24 cellular contexts compared by ENCODE assay signal in genomic region chr16:61105544-61105943, GRCh38.
"Had no signal": no experiment of that assay in that cellular context is flagged by ENCODE, and none has a peak within 500 bp of the region (broad histone marks: within the 10 kb centered on the region; RNA-seq: fewer than 3 reads in every experiment).

No MANE protein-coding gene starts in this region.

- H3K27me3 ChIP-seq: neural progenitor cell, ovary, right lobe of liver, sigmoid colon, stomach, thyroid gland, tibial nerve, upper lobe of right lung, vagina had no signal

- H3K9ac ChIP-seq: neural progenitor cell, parathyroid adenoma had no signal

- H3K9me3 ChIP-seq: ovary, psoas muscle, right lobe of liver, sigmoid colon, thoracic aorta, thyroid gland, tibial nerve, upper lobe of right lung, vagina had no signal

- H3K4me1 ChIP-seq: neural progenitor cell, parathyroid adenoma, psoas muscle, right lobe of liver, sigmoid colon, stomach, thyroid gland, tibial nerve, upper lobe of right lung, vagina had no signal

- FAIRE-seq: small intestine had no signal

- H3K79me2 ChIP-seq: parathyroid adenoma had no signal

- H3K4me3 ChIP-seq: neural progenitor cell, ovary, psoas muscle, right lobe of liver, sigmoid colon, stomach, thoracic aorta, thyroid gland, tibial nerve, upper lobe of right lung, vagina had no signal

- H3K27ac ChIP-seq: neural progenitor cell, ovary, parathyroid adenoma, psoas muscle, right lobe of liver, sigmoid colon, stomach, thoracic aorta, thyroid gland, tibial nerve, upper lobe of right lung, vagina had no signal

- H3K4me2 ChIP-seq: neural progenitor cell had no signal

- H2AFZ ChIP-seq: neural progenitor cell, parathyroid adenoma had no signal

- H3K36me3 ChIP-seq: neural progenitor cell, ovary, right lobe of liver, sigmoid colon, stomach, thoracic aorta, thyroid gland, tibial nerve, upper lobe of right lung, vagina had no signal

- ATAC-seq: natural killer cell; psoas muscle; right cardiac atrium; right lobe of liver; stimulated activated effector memory CD8-positive, alpha-beta T cell treated with anti-CD3 and anti-CD28 coated beads, Interleukin-12 subunit alpha, Interleukin-12 subunit beta, amount 100 ng/mL, for 72 hours; stimulated activated naive B cell treated with anti-CD40 and anti-IgM and Interleukin-4, amounts not matched to agents 10 μg/mL and 1 μg/mL and 100 μg/mL, for 72 hours; upper lobe of right lung had no signal

- DNase-seq: natural killer cell; occipital lobe; ovary; posterior cingulate gyrus; psoas muscle; right cardiac atrium; right lobe of liver; sigmoid colon; small intestine; stimulated activated CD4-positive, alpha-beta T cell treated with anti-CD3 and anti-CD28 coated beads, Interleukin-15, amount 100 ng/mL, for 24 hours; stimulated activated CD4-positive, alpha-beta T cell treated with anti-CD3 and anti-CD28 coated beads, Interleukin-2, amount 100 ng/mL, for 24 hours; stimulated activated CD4-positive, alpha-beta T cell treated with anti-CD3 and anti-CD28 coated beads, Interleukin-2, amount 100 ng/mL, for 48 hours; stimulated activated CD4-positive, alpha-beta T cell treated with anti-CD3 and anti-CD28 coated beads, Interleukin-4, amount 100 ng/mL, for 24 hours; stimulated activated naive B cell treated with anti-CD40 and anti-IgM and Interleukin-4, amounts not matched to agents 10 μg/mL and 1 μg/mL and 100 μg/mL, for 72 hours; stimulated activated naive CD4-positive, alpha-beta T cell treated with Interleukin-2 at 50 U/mL for 16 hours; stomach; thyroid gland; upper lobe of right lung had no signal
